Comparison of ENCODE assay signal across 1 cellular context in the genomic region with DNA sequence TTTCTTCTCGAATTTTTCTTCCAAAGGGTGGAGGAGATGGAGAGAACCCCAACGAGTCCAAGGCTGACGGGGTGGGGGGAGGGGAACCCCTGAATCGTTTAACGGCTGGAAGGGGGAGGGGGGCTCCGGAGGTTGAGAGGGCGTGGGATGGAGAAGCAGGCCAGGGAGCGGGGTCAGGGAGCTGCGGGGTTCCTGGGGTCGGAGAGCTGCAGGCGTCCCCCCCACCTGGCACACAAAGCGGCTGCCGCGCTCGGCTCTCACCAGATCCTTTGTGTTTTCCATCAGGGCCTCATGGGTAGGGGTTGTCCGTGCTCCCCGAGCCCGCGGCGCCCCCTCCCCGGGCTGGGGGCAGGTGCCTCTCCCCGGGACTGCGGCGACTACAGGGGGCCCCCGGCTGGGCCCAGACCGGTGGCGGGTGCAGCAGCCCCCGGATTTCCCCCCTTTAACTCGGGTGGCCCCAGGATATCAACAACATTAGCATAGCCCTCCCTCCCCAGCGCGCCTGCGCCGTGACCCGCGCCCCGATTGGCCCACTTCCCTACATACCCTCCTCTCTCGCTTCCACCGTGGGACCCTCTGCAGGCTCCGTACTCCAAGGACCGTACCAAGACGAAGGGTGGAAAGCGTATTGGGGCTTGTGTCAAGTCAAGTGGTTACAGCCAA.
TF ChIP-seq lines count a peak whose summit lies in the region.

A gene (minus strand): TSS at position 476 of the 663 bp plus-strand sequence. CDS start 34,888 bp downstream, outside the sequence.

TF ChIP-seq in HepG2, 621 proteins besides CTCF, POLR2A, EP300 and RAD21 (continued from another document and continues in another):
- TF ChIP-seq, protein P1, sequence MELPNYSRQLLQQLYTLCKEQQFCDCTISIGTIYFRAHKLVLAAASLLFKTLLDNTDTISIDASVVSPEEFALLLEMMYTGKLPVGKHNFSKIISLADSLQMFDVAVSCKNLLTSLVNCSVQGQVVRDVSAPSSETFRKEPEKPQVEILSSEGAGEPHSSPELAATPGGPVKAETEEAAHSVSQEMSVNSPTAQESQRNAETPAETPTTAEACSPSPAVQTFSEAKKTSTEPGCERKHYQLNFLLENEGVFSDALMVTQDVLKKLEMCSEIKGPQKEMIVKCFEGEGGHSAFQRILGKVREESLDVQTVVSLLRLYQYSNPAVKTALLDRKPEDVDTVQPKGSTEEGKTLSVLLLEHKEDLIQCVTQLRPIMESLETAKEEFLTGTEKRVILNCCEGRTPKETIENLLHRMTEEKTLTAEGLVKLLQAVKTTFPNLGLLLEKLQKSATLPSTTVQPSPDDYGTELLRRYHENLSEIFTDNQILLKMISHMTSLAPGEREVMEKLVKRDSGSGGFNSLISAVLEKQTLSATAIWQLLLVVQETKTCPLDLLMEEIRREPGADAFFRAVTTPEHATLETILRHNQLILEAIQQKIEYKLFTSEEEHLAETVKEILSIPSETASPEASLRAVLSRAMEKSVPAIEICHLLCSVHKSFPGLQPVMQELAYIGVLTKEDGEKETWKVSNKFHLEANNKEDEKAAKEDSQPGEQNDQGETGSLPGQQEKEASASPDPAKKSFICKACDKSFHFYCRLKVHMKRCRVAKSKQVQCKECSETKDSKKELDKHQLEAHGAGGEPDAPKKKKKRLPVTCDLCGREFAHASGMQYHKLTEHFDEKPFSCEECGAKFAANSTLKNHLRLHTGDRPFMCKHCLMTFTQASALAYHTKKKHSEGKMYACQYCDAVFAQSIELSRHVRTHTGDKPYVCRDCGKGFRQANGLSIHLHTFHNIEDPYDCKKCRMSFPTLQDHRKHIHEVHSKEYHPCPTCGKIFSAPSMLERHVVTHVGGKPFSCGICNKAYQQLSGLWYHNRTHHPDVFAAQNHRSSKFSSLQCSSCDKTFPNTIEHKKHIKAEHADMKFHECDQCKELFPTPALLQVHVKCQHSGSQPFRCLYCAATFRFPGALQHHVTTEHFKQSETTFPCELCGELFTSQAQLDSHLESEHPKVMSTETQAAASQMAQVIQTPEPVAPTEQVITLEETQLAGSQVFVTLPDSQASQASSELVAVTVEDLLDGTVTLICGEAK (IDR thresholded peaks at IDR 0.05), result no peak
- TF ChIP-seq, protein P1 (CRISPR knock-in tag; IDR thresholded peaks at IDR 0.05), result peak; percentile 82
- no peak for TF ChIP-seq SIX1 (CRISPR knock-in tag; IDR thresholded peaks at IDR 0.05; ENCODE audit: borderline replicate concordance)
- no peak for TF ChIP-seq ONECUT2 (CRISPR knock-in tag; IDR thresholded peaks at IDR 0.05)
- TF ChIP-seq, protein P2, sequence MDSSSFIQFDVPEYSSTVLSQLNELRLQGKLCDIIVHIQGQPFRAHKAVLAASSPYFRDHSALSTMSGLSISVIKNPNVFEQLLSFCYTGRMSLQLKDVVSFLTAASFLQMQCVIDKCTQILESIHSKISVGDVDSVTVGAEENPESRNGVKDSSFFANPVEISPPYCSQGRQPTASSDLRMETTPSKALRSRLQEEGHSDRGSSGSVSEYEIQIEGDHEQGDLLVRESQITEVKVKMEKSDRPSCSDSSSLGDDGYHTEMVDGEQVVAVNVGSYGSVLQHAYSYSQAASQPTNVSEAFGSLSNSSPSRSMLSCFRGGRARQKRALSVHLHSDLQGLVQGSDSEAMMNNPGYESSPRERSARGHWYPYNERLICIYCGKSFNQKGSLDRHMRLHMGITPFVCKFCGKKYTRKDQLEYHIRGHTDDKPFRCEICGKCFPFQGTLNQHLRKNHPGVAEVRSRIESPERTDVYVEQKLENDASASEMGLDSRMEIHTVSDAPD (CRISPR knock-in tag; IDR thresholded peaks at IDR 0.05), result no peak
- TF ChIP-seq CCAR2 (optimal IDR thresholded peaks at IDR 0.05; ENCODE audit: low read depth, low read length), result no peak
- no peak for TF ChIP-seq JUNB (CRISPR knock-in tag; IDR thresholded peaks at IDR 0.05; ENCODE audit: borderline replicate concordance)
- TF ChIP-seq, protein P3, sequence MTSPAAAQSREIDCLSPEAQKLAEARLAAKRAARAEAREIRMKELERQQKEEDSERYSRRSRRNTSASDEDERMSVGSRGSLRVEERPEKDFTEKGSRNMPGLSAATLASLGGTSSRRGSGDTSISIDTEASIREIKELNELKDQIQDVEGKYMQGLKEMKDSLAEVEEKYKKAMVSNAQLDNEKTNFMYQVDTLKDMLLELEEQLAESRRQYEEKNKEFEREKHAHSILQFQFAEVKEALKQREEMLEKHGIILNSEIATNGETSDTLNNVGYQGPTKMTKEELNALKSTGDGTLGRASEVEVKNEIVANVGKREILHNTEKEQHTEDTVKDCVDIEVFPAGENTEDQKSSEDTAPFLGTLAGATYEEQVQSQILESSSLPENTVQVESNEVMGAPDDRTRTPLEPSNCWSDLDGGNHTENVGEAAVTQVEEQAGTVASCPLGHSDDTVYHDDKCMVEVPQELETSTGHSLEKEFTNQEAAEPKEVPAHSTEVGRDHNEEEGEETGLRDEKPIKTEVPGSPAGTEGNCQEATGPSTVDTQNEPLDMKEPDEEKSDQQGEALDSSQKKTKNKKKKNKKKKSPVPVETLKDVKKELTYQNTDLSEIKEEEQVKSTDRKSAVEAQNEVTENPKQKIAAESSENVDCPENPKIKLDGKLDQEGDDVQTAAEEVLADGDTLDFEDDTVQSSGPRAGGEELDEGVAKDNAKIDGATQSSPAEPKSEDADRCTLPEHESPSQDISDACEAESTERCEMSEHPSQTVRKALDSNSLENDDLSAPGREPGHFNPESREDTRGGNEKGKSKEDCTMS (CRISPR knock-in tag; conservative IDR thresholded peaks at IDR 0.05), result no peak
- no peak; the same call in none of the 2 replicates for TF ChIP-seq FOXC1 (CRISPR knock-in tag; IDR thresholded peaks at IDR 0.05; ENCODE audit: borderline replicate concordance)
- TF ChIP-seq SNAI1 (CRISPR knock-in tag; IDR thresholded peaks at IDR 0.05; ENCODE audit: borderline replicate concordance), result no peak
- TF ChIP-seq ZNF138 (CRISPR knock-in tag; IDR thresholded peaks at IDR 0.05; ENCODE audit: low read depth), result 0 out of 2 replicates have a peak, but pooled peaks have one; percentile 83
- TF ChIP-seq ZNF30 (CRISPR knock-in tag; IDR thresholded peaks at IDR 0.05), result no peak
- TF ChIP-seq ZSCAN21 (CRISPR knock-in tag; IDR thresholded peaks at IDR 0.05; ENCODE audit: borderline replicate concordance), result no peak; the same call in 1 of the 2 replicates
- TF ChIP-seq CBFB (CRISPR knock-in tag; IDR thresholded peaks at IDR 0.05), result 0 out of 2 replicates have a peak, but pooled peaks have one; percentile 55
- TF ChIP-seq STAG1 (CRISPR knock-in tag; IDR thresholded peaks at IDR 0.05), result no peak
- TF ChIP-seq, protein P4, sequence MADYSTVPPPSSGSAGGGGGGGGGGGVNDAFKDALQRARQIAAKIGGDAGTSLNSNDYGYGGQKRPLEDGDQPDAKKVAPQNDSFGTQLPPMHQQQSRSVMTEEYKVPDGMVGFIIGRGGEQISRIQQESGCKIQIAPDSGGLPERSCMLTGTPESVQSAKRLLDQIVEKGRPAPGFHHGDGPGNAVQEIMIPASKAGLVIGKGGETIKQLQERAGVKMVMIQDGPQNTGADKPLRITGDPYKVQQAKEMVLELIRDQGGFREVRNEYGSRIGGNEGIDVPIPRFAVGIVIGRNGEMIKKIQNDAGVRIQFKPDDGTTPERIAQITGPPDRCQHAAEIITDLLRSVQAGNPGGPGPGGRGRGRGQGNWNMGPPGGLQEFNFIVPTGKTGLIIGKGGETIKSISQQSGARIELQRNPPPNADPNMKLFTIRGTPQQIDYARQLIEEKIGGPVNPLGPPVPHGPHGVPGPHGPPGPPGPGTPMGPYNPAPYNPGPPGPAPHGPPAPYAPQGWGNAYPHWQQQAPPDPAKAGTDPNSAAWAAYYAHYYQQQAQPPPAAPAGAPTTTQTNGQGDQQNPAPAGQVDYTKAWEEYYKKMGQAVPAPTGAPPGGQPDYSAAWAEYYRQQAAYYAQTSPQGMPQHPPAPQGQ (CRISPR knock-in tag; IDR thresholded peaks at IDR 0.05; ENCODE audit: borderline replicate concordance), result no peak
- no peak for TF ChIP-seq PAX8 (CRISPR knock-in tag; IDR thresholded peaks at IDR 0.05; ENCODE audit: borderline replicate concordance)
- no peak for TF ChIP-seq ARNT2 (CRISPR knock-in tag; IDR thresholded peaks at IDR 0.05; ENCODE audit: low read depth)
- TF ChIP-seq ZSCAN30 (CRISPR knock-in tag; IDR thresholded peaks at IDR 0.05), result no peak
- no peak for TF ChIP-seq WIZ (CRISPR knock-in tag; IDR thresholded peaks at IDR 0.05)
- no peak for TF ChIP-seq HOXA7 (CRISPR knock-in tag; IDR thresholded peaks at IDR 0.05)
- no peak for TF ChIP-seq KDM6A (CRISPR knock-in tag; IDR thresholded peaks at IDR 0.05; ENCODE audit: low read depth)
- 0 out of 2 replicates have a peak, but pooled peaks have one; percentile 10 for TF ChIP-seq POGZ (CRISPR knock-in tag; IDR thresholded peaks at IDR 0.05)
- TF ChIP-seq, protein P5, sequence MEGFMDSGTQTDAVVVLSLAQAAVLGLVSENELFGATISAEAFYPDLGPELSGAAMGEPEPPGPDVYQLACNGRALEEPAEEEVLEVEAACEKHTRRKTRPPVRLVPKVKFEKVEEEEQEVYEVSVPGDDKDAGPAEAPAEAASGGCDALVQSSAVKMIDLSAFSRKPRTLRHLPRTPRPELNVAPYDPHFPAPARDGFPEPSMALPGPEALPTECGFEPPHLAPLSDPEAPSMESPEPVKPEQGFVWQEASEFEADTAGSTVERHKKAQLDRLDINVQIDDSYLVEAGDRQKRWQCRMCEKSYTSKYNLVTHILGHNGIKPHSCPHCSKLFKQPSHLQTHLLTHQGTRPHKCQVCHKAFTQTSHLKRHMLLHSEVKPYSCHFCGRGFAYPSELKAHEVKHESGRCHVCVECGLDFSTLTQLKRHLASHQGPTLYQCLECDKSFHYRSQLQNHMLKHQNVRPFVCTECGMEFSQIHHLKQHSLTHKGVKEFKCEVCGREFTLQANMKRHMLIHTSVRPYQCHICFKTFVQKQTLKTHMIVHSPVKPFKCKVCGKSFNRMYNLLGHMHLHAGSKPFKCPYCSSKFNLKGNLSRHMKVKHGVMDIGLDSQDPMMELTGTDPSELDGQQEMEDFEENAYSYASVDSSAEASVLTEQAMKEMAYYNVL (CRISPR knock-in tag; IDR thresholded peaks at IDR 0.05; ENCODE audit: borderline replicate concordance), result no peak
- TF ChIP-seq TSC22D2 (CRISPR knock-in tag; IDR thresholded peaks at IDR 0.05; ENCODE audit: borderline replicate concordance), result no peak
- TF ChIP-seq POLR2AphosphoS5 (IDR thresholded peaks at IDR 0.05; ENCODE audit: low read depth, low read length), result peak; percentile 31
- TF ChIP-seq RARA (CRISPR knock-in tag; IDR thresholded peaks at IDR 0.05), result no peak; the same call in 1 of the 2 replicates
- TF ChIP-seq, protein P6, sequence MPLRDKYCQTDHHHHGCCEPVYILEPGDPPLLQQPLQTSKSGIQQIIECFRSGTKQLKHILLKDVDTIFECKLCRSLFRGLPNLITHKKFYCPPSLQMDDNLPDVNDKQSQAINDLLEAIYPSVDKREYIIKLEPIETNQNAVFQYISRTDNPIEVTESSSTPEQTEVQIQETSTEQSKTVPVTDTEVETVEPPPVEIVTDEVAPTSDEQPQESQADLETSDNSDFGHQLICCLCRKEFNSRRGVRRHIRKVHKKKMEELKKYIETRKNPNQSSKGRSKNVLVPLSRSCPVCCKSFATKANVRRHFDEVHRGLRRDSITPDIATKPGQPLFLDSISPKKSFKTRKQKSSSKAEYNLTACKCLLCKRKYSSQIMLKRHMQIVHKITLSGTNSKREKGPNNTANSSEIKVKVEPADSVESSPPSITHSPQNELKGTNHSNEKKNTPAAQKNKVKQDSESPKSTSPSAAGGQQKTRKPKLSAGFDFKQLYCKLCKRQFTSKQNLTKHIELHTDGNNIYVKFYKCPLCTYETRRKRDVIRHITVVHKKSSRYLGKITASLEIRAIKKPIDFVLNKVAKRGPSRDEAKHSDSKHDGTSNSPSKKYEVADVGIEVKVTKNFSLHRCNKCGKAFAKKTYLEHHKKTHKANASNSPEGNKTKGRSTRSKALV (CRISPR knock-in tag; IDR thresholded peaks at IDR 0.05), result no peak
- TF ChIP-seq ZFP36 (IDR thresholded peaks at IDR 0.05; ENCODE audit: borderline replicate concordance, low read depth, low read length, partially characterized antibody), result no peak
- no peak for TF ChIP-seq ARHGAP35 (CRISPR knock-in tag; IDR thresholded peaks at IDR 0.05; ENCODE audit: borderline replicate concordance)
- no peak for TF ChIP-seq ZNF225 (CRISPR knock-in tag; IDR thresholded peaks at IDR 0.05)
- no peak for TF ChIP-seq SAFB2 (CRISPR knock-in tag; IDR thresholded peaks at IDR 0.05; ENCODE audit: borderline replicate concordance, low read depth)
